ENCODE assay signal across 8 cellular contexts in genomic region chr12:24378548-24379011, GRCh38.
A peak's percentile ranks its signal among the peaks of the same experiment; 100 is the strongest.
DNase-seq lines count a peak whose midpoint lies in the region; ATAC-seq and TF ChIP-seq lines count a peak whose summit lies in the region.

No MANE protein-coding gene starts in this region.

- no peak overlapping the region for H3K14ac ChIP-seq in mesenchymal stem cell (ENCODE audit: low read length in 2 of 2)

- H3K79me1 ChIP-seq in mesenchymal stem cell (replicated peaks; ENCODE audit: low read length, poor library complexity, severe bottlenecking), result peaks cover 2% of the 10 kb centered on the region

- H2BK15ac ChIP-seq in mesenchymal stem cell (ENCODE audit: low read depth, poor library complexity, severe bottlenecking), result no peak overlapping the region

- no peak overlapping the region for H2AFZ ChIP-seq in mesenchymal stem cell (ENCODE audit: low read depth, low read length)

- H2BK12ac ChIP-seq in mesenchymal stem cell (ENCODE audit: low read length in 2 of 2), result peak overlapping the region; percentile 6 to 52

- WGBS in mesenchymal stem cell, result 7% methylated on average over 6 of the region's 7 CpGs

- H3K27me3 ChIP-seq in mesenchymal stem cell (ENCODE audit: control insufficient read depth in 1 of 2, insufficient read depth in 1 of 2, low read length in 2 of 2), result no peaks in the 10 kb centered on the region

- no peak for TF ChIP-seq CTCF in HFFc6 (IDR thresholded peaks at IDR 0.05)
- no peak for TF ChIP-seq CTCF in coronary artery (IDR thresholded peaks at IDR 0.05)

- H4K91ac ChIP-seq in mesenchymal stem cell (ENCODE audit: low read length), result no peak overlapping the region

- H3K4me3 Mint-ChIP-seq in HFFc6, result no peak overlapping the region

- H3K27me3 Mint-ChIP-seq in HFFc6 (ENCODE audit: insufficient read depth), result no peaks in the 10 kb centered on the region

- H4K8ac ChIP-seq in mesenchymal stem cell (ENCODE audit: low read length), result peak overlapping the region; percentile 3

- no peak overlapping the region for H2BK5ac ChIP-seq in mesenchymal stem cell (ENCODE audit: low read depth, low read length, poor library complexity, severe bottlenecking)

- no peak overlapping the region for H3K9ac ChIP-seq in mesenchymal stem cell (ENCODE audit: low read length)

- no peaks in the 10 kb centered on the region; the same call in 1 of the 2 replicates for H3K36me3 Mint-ChIP-seq in HFFc6 (ENCODE audit: low read depth)

- H3K9me3 ChIP-seq in mesenchymal stem cell (ENCODE audit: control insufficient read depth, low read length), result no peaks in the 10 kb centered on the region

- DNase-seq in NCI-H69 (lab: John Stamatoyannopoulos, UW) (peak; percentile 89), mesenchymal stem cell (peak; percentile 90), HUDEP-2 (lab: John Stamatoyannopoulos, UW; ENCODE audit: unreplicated experiment in 76 of 76) (no peak), HFFc6 (no peak), HuH-7 (ENCODE audit: low spot score) (no peak), coronary artery (ENCODE audit: low spot score) (no peak)

- H3K4me1 Mint-ChIP-seq in HFFc6 (ENCODE audit: low read depth), result no peaks in the 10 kb centered on the region

- peak overlapping the region; percentile 37 for H3K4me2 ChIP-seq in mesenchymal stem cell (ENCODE audit: low read length, poor library complexity, severe bottlenecking)

- peaks cover 47% of the 10 kb centered on the region for H3K9me3 Mint-ChIP-seq in HFFc6

- H3K4me3 ChIP-seq in mesenchymal stem cell (ENCODE audit: insufficient read depth in 1 of 2, low read depth in 1 of 2, low read length in 2 of 2), result no peak overlapping the region
- H3K4me3 ChIP-seq in coronary artery, result no peak overlapping the region

- H2AK5ac ChIP-seq in mesenchymal stem cell (ENCODE audit: low read length, severe bottlenecking), result no peak overlapping the region

- H3K4ac ChIP-seq in mesenchymal stem cell (ENCODE audit: low read depth in 1 of 2, low read length in 2 of 2), result no peak overlapping the region

- H3K18ac ChIP-seq in mesenchymal stem cell (ENCODE audit: low read depth in 1 of 2, low read length in 2 of 2), result peak overlapping the region; percentile 7 to 90

- peak overlapping the region; percentile 60 for H3K27ac ChIP-seq in mesenchymal stem cell (ENCODE audit: low read length, poor library complexity, severe bottlenecking)
- H3K27ac ChIP-seq in coronary artery, result no peak overlapping the region

- H2BK120ac ChIP-seq in mesenchymal stem cell (ENCODE audit: low read depth, low read length), result no peak overlapping the region

- peaks cover 1% of the 10 kb centered on the region for H3K4me1 ChIP-seq in mesenchymal stem cell (ENCODE audit: control insufficient read depth, insufficient read depth, low read depth, low read length)

- ATAC-seq in GM18861 (IDR thresholded peaks at IDR 0.05; ENCODE audit: unreplicated experiment) (peak; percentile 25), HG02840 (IDR thresholded peaks at IDR 0.05; ENCODE audit: low FRiP score, unreplicated experiment) (peak; percentile 10)

- no peaks in the 10 kb centered on the region for H3K36me3 ChIP-seq in mesenchymal stem cell (ENCODE audit: control insufficient read depth in 1 of 2, insufficient read depth in 2 of 2, low read depth in 1 of 2, low read length in 2 of 2)

- no peak overlapping the region for H3K27ac Mint-ChIP-seq in HFFc6

- H3K23ac ChIP-seq in mesenchymal stem cell (ENCODE audit: low read length in 2 of 2), result no peak overlapping the region

Comparison
In these comparisons a context has a peak if more than half of its experiments do, and no peak if none do; other contexts are left out.
1. DNase-seq: peak in NCI-H69 (single experiment) and mesenchymal stem cell (single experiment); none in HUDEP-2 (0 of 76), HFFc6 (single experiment), HuH-7 (single experiment) and coronary artery (single experiment).